8 cellular contexts compared by ENCODE assay signal in the genomic region with DNA sequence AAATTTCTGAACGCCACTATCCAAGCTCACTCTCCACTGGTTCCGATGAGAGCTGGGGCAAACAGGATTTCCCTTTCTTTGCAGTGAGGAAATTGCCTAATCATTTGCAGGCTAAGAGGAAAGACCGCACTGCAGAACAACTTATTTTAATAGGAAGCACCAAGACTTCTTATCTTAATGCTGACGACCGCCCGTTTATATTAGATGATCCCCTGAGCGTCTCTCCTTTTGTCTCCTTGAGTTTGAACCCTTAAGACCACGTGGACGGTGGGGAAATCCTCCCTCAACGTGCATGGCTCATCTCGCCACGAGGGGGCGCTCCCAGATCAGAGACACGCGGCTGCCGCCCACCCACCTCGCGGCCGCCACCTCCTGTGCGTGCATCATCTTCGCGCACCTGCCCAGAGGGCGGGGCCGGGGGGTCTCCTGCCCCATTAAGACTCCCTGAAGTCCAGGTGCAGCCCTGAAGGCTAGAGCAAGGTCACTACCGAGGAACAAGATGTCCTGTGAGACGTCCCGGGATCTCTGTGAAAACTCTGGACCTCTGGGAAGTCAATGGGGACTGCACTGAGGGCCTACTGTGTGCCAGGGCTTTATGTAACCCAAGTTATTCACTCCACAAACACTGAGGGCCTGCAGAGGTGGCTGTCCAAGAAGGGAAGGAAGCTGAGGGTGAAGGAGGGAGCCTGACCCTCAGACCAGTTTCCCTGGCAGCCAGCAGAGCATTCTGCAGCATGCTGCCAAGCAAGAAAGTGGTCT. TPM values are rescaled to one million over a fixed set of nuclear protein-coding genes. Genes with fewer than 3 reads are reported as not detected.
DNase-seq lines count a peak whose midpoint lies in the region; ATAC-seq and TF ChIP-seq lines count a peak whose summit lies in the region.

No MANE protein-coding gene starts in this region.

- TF ChIP-seq POLR2A in right lobe of liver (IDR thresholded peaks at IDR 0.05) = no peak

- H3K4me1 ChIP-seq in right lobe of liver = peaks cover 0 to 8% (median 0%) of the 10 kb centered on the region in 4 donors

- peak overlapping the region; percentile 68 to 86 for H3K4me3 Mint-ChIP-seq in CD14-positive monocyte
- no peak overlapping the region for H3K4me3 Mint-ChIP-seq in dendritic cell treated with granulocyte-macrophage colony-stimulating factor and Interleukin-4, amounts not matched to agents 40 ng/mL and 50 ng/mL, for 4 days

- ATAC-seq in right lobe of liver (peak; percentile 80 to 93 (median 90)), HG02981 (IDR thresholded peaks at IDR 0.05; ENCODE audit: unreplicated experiment) (no peak)

- H3K27ac ChIP-seq in right lobe of liver = no peak overlapping the region

- TF ChIP-seq CTCF in CD14-positive monocyte (IDR thresholded peaks at IDR 0.05) (peak; percentile 94), HFF-Myc (IDR thresholded peaks at IDR 0.05; ENCODE audit: low read depth, low read length, missing control alignments) (peak; percentile 88), right lobe of liver (IDR thresholded peaks at IDR 0.05) (peak; percentile 91 to 97 (median 94))

- H3K4me3 ChIP-seq in HFF-Myc (replicated peaks; ENCODE audit: low read depth, low read length) (peak overlapping the region; percentile 19; the same call in 1 of the 2 replicates), right lobe of liver (peak overlapping the region in 1 of 3 donors; percentile 0)

- H3K27me3 Mint-ChIP-seq in CD14-positive monocyte (ENCODE audit: low read depth in 3 of 3) = peaks cover 0 to 7% (median 3%) of the 10 kb centered on the region in 3 donors
- H3K27me3 Mint-ChIP-seq in dendritic cell treated with granulocyte-macrophage colony-stimulating factor and Interleukin-4, amounts not matched to agents 40 ng/mL and 50 ng/mL, for 4 days = peaks cover 1% of the 10 kb centered on the region

- intact Hi-C loops in CD14-positive monocyte (cut with micrococcal nuclease) = loop anchor here in 1 of 2 donors (5.0 kb wide), 1 partner anchor 33 kb away; no protein-coding TSS in a partner anchor
- intact Hi-C loops in dendritic cell treated with granulocyte-macrophage colony-stimulating factor and Interleukin-4, amounts not matched to agents 40 ng/mL and 50 ng/mL, for 4 days (cut with micrococcal nuclease) = loop anchor here (1.0 kb wide), 1 partner anchor 207 kb away; no protein-coding TSS in a partner anchor
- intact Hi-C loops in right lobe of liver (cut with DNase I) = loop anchor here in 1 of 2 donors (10.0 kb wide), 1 partner anchor 199 kb away; no protein-coding TSS in a partner anchor

- no peaks in the 10 kb centered on the region for H3K36me3 ChIP-seq in right lobe of liver

- under 1% methylated on average over 19 of the region's 27 CpGs for WGBS in right lobe of liver (ENCODE audit: insufficient coverage, low coverage, low lambda C conversion rate, missing lambda C conversion rate)

- no peaks in the 10 kb centered on the region for H3K9me3 ChIP-seq in right lobe of liver

- peaks cover 0 to 12% (median 0%) of the 10 kb centered on the region in 7 donors for H3K9me3 Mint-ChIP-seq in CD14-positive monocyte
- no peaks in the 10 kb centered on the region for H3K9me3 Mint-ChIP-seq in dendritic cell treated with granulocyte-macrophage colony-stimulating factor and Interleukin-4, amounts not matched to agents 40 ng/mL and 50 ng/mL, for 4 days

- DNase-seq in CD14-positive monocyte (ENCODE audit: low spot score) (peak; percentile 56), HFF-Myc (ENCODE audit: extremely low read depth, low read depth) (peak; percentile 29), NCI-H345 (lab: John Stamatoyannopoulos, UW) (peak; percentile 79), right lobe of liver (peak; percentile 75 to 77 (median 77))
- peak; percentile 73 for DNase-seq in activated CD4-positive, alpha-beta T cell treated with anti-CD3 and anti-CD28 coated beads, Interleukin-2, amount 50 U/mL, for 1 hour
- DNase-seq in stimulated activated CD4-positive, alpha-beta T cell treated with anti-CD3 and anti-CD28 coated beads, Interleukin-4, amount 100 ng/mL, for 48 hours (ENCODE audit: low read depth in 2 of 2) = peak; percentile 81 to 87

- peaks cover 0 to 1% of the 10 kb centered on the region in 2 donors for H3K36me3 Mint-ChIP-seq in CD14-positive monocyte
- H3K36me3 Mint-ChIP-seq in dendritic cell treated with granulocyte-macrophage colony-stimulating factor and Interleukin-4, amounts not matched to agents 40 ng/mL and 50 ng/mL, for 4 days (ENCODE audit: low read depth) = no peaks in the 10 kb centered on the region

- H3K27me3 ChIP-seq in right lobe of liver = no peaks in the 10 kb centered on the region

- H3K4me1 Mint-ChIP-seq in CD14-positive monocyte = peaks cover 44% of the 10 kb centered on the region
- peaks cover 38% of the 10 kb centered on the region for H3K4me1 Mint-ChIP-seq in dendritic cell treated with granulocyte-macrophage colony-stimulating factor and Interleukin-4, amounts not matched to agents 40 ng/mL and 50 ng/mL, for 4 days (ENCODE audit: low read depth)

- peak overlapping the region; percentile 90 to 96 (median 95) for H3K27ac Mint-ChIP-seq in CD14-positive monocyte
- H3K27ac Mint-ChIP-seq in dendritic cell treated with granulocyte-macrophage colony-stimulating factor and Interleukin-4, amounts not matched to agents 40 ng/mL and 50 ng/mL, for 4 days = peak overlapping the region; percentile 40

RNA-seq across cellular contexts. Expression of a gene that starts 28.2 kb away (rescaled TPM):
- polyA plus RNA-seq in CD14-positive monocyte = not detected
- not detected for total RNA-seq in right lobe of liver

Comparison
In these comparisons a context has a peak if more than half of its experiments do, and no peak if none do; other contexts are left out.
1. DNase-seq: peak in every context shown above with its lines; median percentile 84 in stimulated activated CD4-positive, alpha-beta T cell treated with anti-CD3 and anti-CD28 coated beads, Interleukin-4, amount 100 ng/mL, for 48 hours; 79 in NCI-H345; 77 in right lobe of liver; 73 in activated CD4-positive, alpha-beta T cell treated with anti-CD3 and anti-CD28 coated beads, Interleukin-2, amount 50 U/mL, for 1 hour; 56 in CD14-positive monocyte; 29 in HFF-Myc.